ENCODE assay signal across 15 cellular contexts in the genomic region with DNA sequence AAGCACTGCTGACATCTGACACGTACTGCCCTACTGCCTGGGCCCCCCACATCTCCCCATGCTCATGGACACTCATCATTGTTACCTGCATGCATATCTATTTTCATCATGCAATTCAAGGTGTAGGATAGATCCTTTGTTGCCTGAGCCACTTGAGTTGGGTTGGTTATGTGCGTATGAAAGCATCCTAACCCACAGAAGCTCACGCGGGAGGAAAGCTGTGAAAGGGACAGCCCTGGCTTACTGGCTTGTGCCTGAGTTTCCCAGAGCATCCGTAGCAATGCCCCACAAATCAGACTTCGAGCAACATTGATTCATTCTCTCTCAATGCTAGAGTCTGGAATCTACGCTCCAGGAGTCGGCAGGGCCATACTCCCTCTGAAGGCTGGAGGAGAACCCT.
DNase-seq lines count a peak whose midpoint lies in the region; ATAC-seq and TF ChIP-seq lines count a peak whose summit lies in the region.
"Had no signal": no experiment of that assay in that cellular context is flagged by ENCODE, and none has a peak within 500 bp of the region (broad histone marks: within the 10 kb centered on the region; RNA-seq: fewer than 3 reads in every experiment).

No MANE protein-coding gene starts in this region.

- ATAC-seq in WTC11 (peak; percentile 30; the same call in 1 of the 2 replicates), HG03196 (IDR thresholded peaks at IDR 0.05; ENCODE audit: unreplicated experiment) (no peak)
- ATAC-seq: CD8-positive, alpha-beta T cell; HCT116; HepG2 had no signal

- H3K27me3 ChIP-seq in H7 (ENCODE audit: control insufficient read depth, insufficient read depth, low read length), result no peaks in the 10 kb centered on the region

- no peaks in the 10 kb centered on the region for H3K36me3 Mint-ChIP-seq in WTC11
- H3K36me3 Mint-ChIP-seq: CD14-positive monocyte; CD8-positive, alpha-beta T cell had no signal

- H3K4me3 Mint-ChIP-seq in WTC11, result no peak overlapping the region
- H3K4me3 Mint-ChIP-seq: CD14-positive monocyte; CD8-positive, alpha-beta T cell had no signal

- H3K9me3 Mint-ChIP-seq in WTC11, result no peaks in the 10 kb centered on the region
- H3K9me3 Mint-ChIP-seq: CD8-positive, alpha-beta T cell had no signal

- no peak for TF ChIP-seq CTCF in WTC11 (IDR thresholded peaks at IDR 0.05)
- no peak for TF ChIP-seq CTCF in coronary artery (IDR thresholded peaks at IDR 0.05)

- H3K27me3 Mint-ChIP-seq in WTC11 (ENCODE audit: low read depth), result no peaks in the 10 kb centered on the region

- H3K27ac Mint-ChIP-seq in WTC11, result no peak overlapping the region
- H3K27ac Mint-ChIP-seq: CD8-positive, alpha-beta T cell had no signal

- CTCF ChIA-PET in WTC11 (lab: Charles Lee), result interaction anchor here (0.8 to 1.3 kb wide), 2 partner anchors 15 to 18 kb away, joined by 3 to 5 read pairs; no protein-coding TSS in a partner anchor

- no peak overlapping the region for H3K4me3 ChIP-seq in H7 (ENCODE audit: insufficient read depth, low read depth, low read length)
- no peak overlapping the region for H3K4me3 ChIP-seq in coronary artery

- peak; percentile 65 for DNase-seq in NCI-H2107 treated with DMSO at 0.1 percent for 48 hours (lab: John Stamatoyannopoulos, UW; ENCODE audit: unreplicated experiment)
- no peak for DNase-seq in NCI-H2107 (lab: John Stamatoyannopoulos, UW)
- DNase-seq in WTC11 (ENCODE audit: low spot score), result no peak
- DNase-seq in left kidney (ENCODE audit: low read depth, low spot score), result peak; percentile 39
- no peak for DNase-seq in H7
- DNase-seq in coronary artery (ENCODE audit: low spot score), result no peak
- DNase-seq: CD8-positive, alpha-beta T cell; COR-L47; DND-41; GDM1 had no signal

- no peaks in the 10 kb centered on the region for H3K36me3 ChIP-seq in H7 (replicated peaks; ENCODE audit: control insufficient read depth, insufficient read depth, low read length)

- H3K27ac ChIP-seq in coronary artery, result no peak overlapping the region
- H3K27ac ChIP-seq: 22Rv1 had no signal

- H3K4me1 Mint-ChIP-seq in WTC11, result peaks cover 9% of the 10 kb centered on the region
- H3K4me1 Mint-ChIP-seq: CD14-positive monocyte had no signal

- POLR2A ChIA-PET in WTC11 (lab: Charles Lee), result no interaction called here

TF ChIP-seq in WTC11, 78 proteins besides CTCF, POLR2A, EP300 and RAD21:
- TF ChIP-seq NR3C1 (CRISPR knock-in tag; conservative IDR thresholded peaks at IDR 0.05; ENCODE audit: low read depth), result no peak
- TF ChIP-seq ZNF219 (CRISPR knock-in tag; IDR thresholded peaks at IDR 0.05; ENCODE audit: borderline replicate concordance), result no peak
- TF ChIP-seq ZBTB21 (CRISPR knock-in tag; IDR thresholded peaks at IDR 0.05; ENCODE audit: borderline replicate concordance), result no peak
- TF ChIP-seq FOXK1 (CRISPR knock-in tag; IDR thresholded peaks at IDR 0.05), result no peak
- TF ChIP-seq NFYB (CRISPR knock-in tag; conservative IDR thresholded peaks at IDR 0.05; ENCODE audit: low read depth), result no peak
- no peak for TF ChIP-seq ZNF423 (CRISPR knock-in tag; IDR thresholded peaks at IDR 0.05)
- no peak for TF ChIP-seq ATF3 (CRISPR knock-in tag; conservative IDR thresholded peaks at IDR 0.05)
- TF ChIP-seq JUN (CRISPR knock-in tag; IDR thresholded peaks at IDR 0.05), result no peak
- no peak for TF ChIP-seq ESRRA (CRISPR knock-in tag; IDR thresholded peaks at IDR 0.05; ENCODE audit: borderline replicate concordance)
- no peak for TF ChIP-seq NFE2L1 (CRISPR knock-in tag; IDR thresholded peaks at IDR 0.05)
- TF ChIP-seq GTF2I (CRISPR knock-in tag; conservative IDR thresholded peaks at IDR 0.05), result no peak
- TF ChIP-seq PRDM15 (CRISPR knock-in tag; IDR thresholded peaks at IDR 0.05), result no peak
- TF ChIP-seq FOXJ3 (CRISPR knock-in tag; IDR thresholded peaks at IDR 0.05; ENCODE audit: borderline replicate concordance), result no peak
- no peak for TF ChIP-seq USF1 (CRISPR knock-in tag; IDR thresholded peaks at IDR 0.05)
- TF ChIP-seq, protein P1, sequence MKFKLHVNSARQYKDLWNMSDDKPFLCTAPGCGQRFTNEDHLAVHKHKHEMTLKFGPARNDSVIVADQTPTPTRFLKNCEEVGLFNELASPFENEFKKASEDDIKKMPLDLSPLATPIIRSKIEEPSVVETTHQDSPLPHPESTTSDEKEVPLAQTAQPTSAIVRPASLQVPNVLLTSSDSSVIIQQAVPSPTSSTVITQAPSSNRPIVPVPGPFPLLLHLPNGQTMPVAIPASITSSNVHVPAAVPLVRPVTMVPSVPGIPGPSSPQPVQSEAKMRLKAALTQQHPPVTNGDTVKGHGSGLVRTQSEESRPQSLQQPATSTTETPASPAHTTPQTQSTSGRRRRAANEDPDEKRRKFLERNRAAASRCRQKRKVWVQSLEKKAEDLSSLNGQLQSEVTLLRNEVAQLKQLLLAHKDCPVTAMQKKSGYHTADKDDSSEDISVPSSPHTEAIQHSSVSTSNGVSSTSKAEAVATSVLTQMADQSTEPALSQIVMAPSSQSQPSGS (CRISPR knock-in tag; IDR thresholded peaks at IDR 0.05; ENCODE audit: borderline replicate concordance, low read depth), result no peak
- no peak for TF ChIP-seq TCF7 (CRISPR knock-in tag; IDR thresholded peaks at IDR 0.05; ENCODE audit: low read depth)
- no peak for TF ChIP-seq SMAD4 (CRISPR knock-in tag; IDR thresholded peaks at IDR 0.05)
- no peak for TF ChIP-seq ZNF416 (CRISPR knock-in tag; IDR thresholded peaks at IDR 0.05)
- no peak for TF ChIP-seq E2F1 (CRISPR knock-in tag; IDR thresholded peaks at IDR 0.05)
- no peak for TF ChIP-seq EMX1 (CRISPR knock-in tag; IDR thresholded peaks at IDR 0.05)

Comparison
In these comparisons a context has a peak if more than half of its experiments do, and no peak if none do; other contexts are left out.
1. DNase-seq: peak in NCI-H2107 treated with DMSO at 0.1 percent for 48 hours (single experiment) and left kidney (single experiment); none in NCI-H2107 (single experiment), WTC11 (single experiment), H7 (single experiment) and coronary artery (single experiment).